In genomic region chr15:57028176-57028575, GRCh38 we compare ENCODE assay signal across 9 cellular contexts.
"Had no signal": no experiment of that assay in that cellular context is flagged by ENCODE, and none has a peak within 500 bp of the region (broad histone marks: within the 10 kb centered on the region; RNA-seq: fewer than 3 reads in every experiment).

No MANE protein-coding gene starts in this region.

- H3K36me3 ChIP-seq: HAP-1 had no signal

- H3K4me3 Mint-ChIP-seq: HFFc6 had no signal

- ATAC-seq: HCT116, K562 had no signal

- H3K27ac ChIP-seq: GM23248 had no signal

- DNase-seq: GM23248, GOT3, H7, HFFc6, IMR-90 had no signal

- H3K9ac ChIP-seq: GM23248 had no signal

- FAIRE-seq: HTR-8/SVneo, K562 had no signal

- H2AFZ ChIP-seq: GM23248 had no signal

- H3K4me3 ChIP-seq: GM23248, HAP-1, K562 had no signal

- H3K9me3 Mint-ChIP-seq: HFFc6 had no signal

- H3K27ac Mint-ChIP-seq: HFFc6 had no signal
